In the genomic region with DNA sequence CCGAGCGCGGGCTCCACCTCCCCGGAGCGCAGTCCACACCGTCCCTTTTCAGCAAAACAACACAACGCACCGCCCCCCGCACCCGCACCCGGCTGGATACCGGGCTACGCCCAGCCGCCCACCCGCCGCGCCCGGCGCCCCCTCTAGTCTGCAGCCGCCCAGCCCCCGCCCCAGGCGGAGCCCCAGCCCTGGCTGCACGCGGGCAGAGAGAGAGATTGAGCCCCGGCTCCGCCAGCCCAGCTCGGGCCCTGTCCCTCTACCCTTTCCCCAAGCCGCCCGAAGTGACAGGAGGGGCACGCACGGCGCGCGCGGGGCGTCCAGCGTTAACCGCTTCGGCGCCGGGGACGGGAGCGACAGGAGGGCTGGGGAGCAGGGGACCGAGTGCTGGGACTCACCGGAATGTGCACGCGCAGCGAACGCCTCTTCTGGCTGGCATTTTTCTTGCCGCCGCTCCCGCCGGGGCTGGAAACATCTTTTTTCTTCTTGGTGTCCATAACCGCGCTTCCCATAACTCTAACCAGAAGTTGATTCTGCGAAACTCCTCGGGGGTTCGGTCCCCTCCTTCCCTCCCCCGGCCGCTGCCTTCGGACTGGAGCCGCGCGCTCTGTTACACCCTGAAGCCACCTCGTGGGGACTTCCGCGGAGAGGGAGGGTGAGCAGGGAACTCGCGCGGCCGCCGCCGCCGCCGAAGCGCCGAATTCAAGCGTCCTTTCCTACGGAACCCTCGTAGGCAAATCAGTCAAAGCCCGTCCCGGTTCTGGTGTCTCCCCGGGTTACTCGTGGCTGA, we compare ENCODE assay signal across 7 cellular contexts. TPM values are rescaled to one million over a fixed set of nuclear protein-coding genes. Genes with fewer than 3 reads are reported as not detected.
DNase-seq lines count a peak whose midpoint lies in the region; ATAC-seq lines count a peak whose summit lies in the region.

No MANE protein-coding gene starts in this region.

- DNase-seq in MV-4-11 (lab: John Stamatoyannopoulos, UW) (peak; percentile 49), left lobe of liver (ENCODE audit: low spot score) (peak; percentile 93)
- peak; percentile 65 for DNase-seq in activated CD4-positive, CD25-positive, alpha-beta regulatory T cell treated with anti-CD3 and anti-CD28 coated beads, Interleukin-2, amount 50 U/mL, for 72 hours
- DNase-seq in central memory CD4-positive, alpha-beta T cell = peak; percentile 61
- DNase-seq in stimulated activated CD4-positive, alpha-beta T cell treated with anti-CD3 and anti-CD28 coated beads, Interleukin-1b, Interleukin-23, amount 100 ng/mL, for 48 hours = peak; percentile 67

- peak; percentile 37 for ATAC-seq in GM18867 (IDR thresholded peaks at IDR 0.05; ENCODE audit: unreplicated experiment)
- ATAC-seq in left lobe of liver = peak; percentile 63
- ATAC-seq in HG03280 (IDR thresholded peaks at IDR 0.05; ENCODE audit: unreplicated experiment) = no peak

RNA-seq across cellular contexts. Expression of a gene that starts 0.6 kb away (rescaled TPM):
- total RNA-seq in left lobe of liver = 43.4 TPM
